ENCODE assay signal across 13 cellular contexts in genomic region chr4:10808591-10808990, GRCh38.
DNase-seq lines count a peak whose midpoint lies in the region; ATAC-seq and TF ChIP-seq lines count a peak whose summit lies in the region.
"Had no signal": no experiment of that assay in that cellular context is flagged by ENCODE, and none has a peak within 500 bp of the region (broad histone marks: within the 10 kb centered on the region; RNA-seq: fewer than 3 reads in every experiment).

No MANE protein-coding gene starts in this region.

- H3K27ac ChIP-seq in heart left ventricle = no peak overlapping the region
- H3K27ac ChIP-seq in aorta (ENCODE audit: low read depth in 1 of 2, low read length in 2 of 2) = no peak overlapping the region
- H3K27ac ChIP-seq in right lobe of liver = no peak overlapping the region
- H3K27ac ChIP-seq: left lung, upper lobe of right lung had no signal

- DNase-seq in heart left ventricle = peak in 4 of 5 donors; percentile 33 to 64 (median 50)
- DNase-seq in cardiac septum (ENCODE audit: low spot score) = no peak
- DNase-seq in astrocyte of the spinal cord (ENCODE audit: low read depth, low spot score) = peak; percentile 94
- DNase-seq in hypothalamus (lab: John Stamatoyannopoulos, UW) = peak in 41 of 51 donors; percentile 2 to 82 (median 42)
- DNase-seq in aorta = peak in 1 of 2 donors; percentile 63
- DNase-seq in right lobe of liver = no peak
- no peak for DNase-seq in KBM-7
- DNase-seq: activated B cell treated with CpG ODN at 0.5 μM for 24 hours; effector CD8-positive, alpha-beta T cell; left lung; NCI-H2171; upper lobe of right lung had no signal

- TF ChIP-seq CTCF in heart left ventricle (IDR thresholded peaks at IDR 0.05) (no peak), astrocyte of the spinal cord (IDR thresholded peaks at IDR 0.05; ENCODE audit: low read depth, low read length) (no peak), right lobe of liver (IDR thresholded peaks at IDR 0.05) (no peak)

- H3K4me3 ChIP-seq in heart left ventricle (no peak overlapping the region), astrocyte of the spinal cord (ENCODE audit: low read depth, low read length) (no peak overlapping the region), aorta (ENCODE audit: low read length in 2 of 2) (no peak overlapping the region), right lobe of liver (no peak overlapping the region)
- H3K4me3 ChIP-seq: left lung, upper lobe of right lung had no signal

- no peak for TF ChIP-seq POLR2A in heart left ventricle (IDR thresholded peaks at IDR 0.05)
- TF ChIP-seq POLR2A in right lobe of liver (IDR thresholded peaks at IDR 0.05) = no peak

- peaks cover 0 to 3% (median 0%) of the 10 kb centered on the region in 12 donors for H3K4me1 ChIP-seq in heart left ventricle
- peaks cover 0 to 7% of the 10 kb centered on the region in 2 donors for H3K4me1 ChIP-seq in aorta (ENCODE audit: control insufficient read depth in 1 of 2, insufficient read depth in 2 of 2, low read length in 2 of 2)
- H3K4me1 ChIP-seq in right lobe of liver = no peaks in the 10 kb centered on the region
- H3K4me1 ChIP-seq: left lung, upper lobe of right lung had no signal

- H3K9me3 ChIP-seq in heart left ventricle (peaks cover 0 to 10% (median 0%) of the 10 kb centered on the region in 12 donors), aorta (ENCODE audit: control insufficient read depth, low read length) (no peaks in the 10 kb centered on the region), right lobe of liver (no peaks in the 10 kb centered on the region)
- H3K9me3 ChIP-seq: upper lobe of right lung had no signal

- peak; percentile 48 to 68 (median 60) for ATAC-seq in heart left ventricle
- peak; percentile 38 for ATAC-seq in aorta (ENCODE audit: low FRiP score)
- no peak for ATAC-seq in right lobe of liver
- no peak for ATAC-seq in HG03565 (IDR thresholded peaks at IDR 0.05; ENCODE audit: unreplicated experiment)
- ATAC-seq: left lung, upper lobe of right lung had no signal

- intact Hi-C loops in heart left ventricle (cut with DNase I) = no loop called here
- intact Hi-C loops in cardiac septum (cut with DNase I) = no loop called here
- intact Hi-C loops in aorta (cut with DNase I) = no loop called here
- intact Hi-C loops in right lobe of liver (cut with DNase I) = no loop called here

- no peaks in the 10 kb centered on the region for H3K27me3 ChIP-seq in heart left ventricle
- H3K27me3 ChIP-seq in aorta (ENCODE audit: control insufficient read depth in 1 of 2, insufficient read depth in 2 of 2, low read length in 1 of 2) = no peaks in the 10 kb centered on the region
- H3K27me3 ChIP-seq in right lobe of liver = no peaks in the 10 kb centered on the region
- H3K27me3 ChIP-seq: left lung, upper lobe of right lung had no signal

- H3K36me3 ChIP-seq in heart left ventricle (no peaks in the 10 kb centered on the region), aorta (ENCODE audit: control insufficient read depth in 1 of 2, insufficient read depth in 2 of 2, low read length in 1 of 2) (no peaks in the 10 kb centered on the region), right lobe of liver (no peaks in the 10 kb centered on the region)
- H3K36me3 ChIP-seq: left lung, upper lobe of right lung had no signal

- in situ Hi-C loops in astrocyte of the spinal cord (cut with HindIII; ENCODE audit: low sequenced_read_pairs) = no loop called here
- in situ Hi-C loops in KBM-7 (cut with MboI; ENCODE audit: low pct_unique_long_range_greater_than_20kb, low sequenced_read_pairs) = no loop called here

Comparison
In these comparisons a context has a peak if more than half of its experiments do, and no peak if none do; other contexts are left out.
1. DNase-seq: peak in heart left ventricle (4 of 5), astrocyte of the spinal cord (single experiment) and hypothalamus (41 of 51); none in cardiac septum (single experiment), right lobe of liver (0 of 3) and KBM-7 (single experiment).
2. ATAC-seq: peak in heart left ventricle (4 of 4) and aorta (single experiment); none in right lobe of liver (0 of 4) and HG03565 (single experiment).